7 cellular contexts compared by ENCODE assay signal in genomic region chr3:51456159-51456558, GRCh38. TPM values are rescaled to one million over a fixed set of nuclear protein-coding genes. Genes with fewer than 3 reads are reported as not detected.
DNase-seq lines count a peak whose midpoint lies in the region; ATAC-seq and TF ChIP-seq lines count a peak whose summit lies in the region.
"Not testable (repeated sequence)": the region's sequence is repeated elsewhere in the genome, so short reads cannot be mapped to it uniquely, and the experiment has no call there.

No MANE protein-coding gene starts in this region.

- not testable (repeated sequence) for H3K27me3 Mint-ChIP-seq in CD4-positive, alpha-beta T cell; WTC11 (ENCODE audit: low read depth)

- TF ChIP-seq POLR2A in Peyer's patch (IDR thresholded peaks at IDR 0.05) = not testable (repeated sequence)

- H3K27ac ChIP-seq in CD4-positive, alpha-beta T cell (ENCODE audit: low read depth, low read length); Peyer's patch; colonic mucosa: not testable (repeated sequence)

- H3K36me3 Mint-ChIP-seq in CD4-positive, alpha-beta T cell (ENCODE audit: low read depth) = peaks cover 62% of the 10 kb centered on the region
- peaks cover 61% of the 10 kb centered on the region for H3K36me3 Mint-ChIP-seq in WTC11

- H3K27ac Mint-ChIP-seq in CD4-positive, alpha-beta T cell; WTC11: not testable (repeated sequence)

- H3K27me3 ChIP-seq in CD4-positive, alpha-beta T cell (ENCODE audit: control insufficient read depth, insufficient read depth, low read length); Peyer's patch; colonic mucosa: not testable (repeated sequence)

- not testable (repeated sequence) for H3K4me1 ChIP-seq in Peyer's patch; colonic mucosa; mucosa of descending colon (ENCODE audit: low read depth)

- not testable (repeated sequence) for TF ChIP-seq CTCF in CD4-positive, alpha-beta T cell (IDR thresholded peaks at IDR 0.05); Peyer's patch (IDR thresholded peaks at IDR 0.05); WTC11 (IDR thresholded peaks at IDR 0.05); colonic mucosa (IDR thresholded peaks at IDR 0.05); mucosa of descending colon (IDR thresholded peaks at IDR 0.05)

- intact Hi-C loops in CD4-positive, alpha-beta T cell (cut with DNase I, micrococcal nuclease); colonic mucosa (cut with DNase I); mucosa of descending colon (cut with DNase I, micrococcal nuclease): not testable (repeated sequence)

- POLR2A ChIA-PET in CD4-positive, alpha-beta T cell (lab: Charles Lee); WTC11 (lab: Charles Lee): not testable (repeated sequence)

- not testable (repeated sequence) for H3K9me3 ChIP-seq in CD4-positive, alpha-beta T cell (ENCODE audit: control insufficient read depth, low read length); Peyer's patch; colonic mucosa; mucosa of descending colon

- not testable (repeated sequence) for H3K36me3 ChIP-seq in Peyer's patch; colonic mucosa; mucosa of descending colon (ENCODE audit: low read depth)

- not testable (repeated sequence) for H3K4me3 Mint-ChIP-seq in CD4-positive, alpha-beta T cell; WTC11

- not testable (repeated sequence) for H3K4me3 ChIP-seq in Peyer's patch, colonic mucosa, mucosa of descending colon

- H3K9ac ChIP-seq in colonic mucosa (ENCODE audit: low read depth in 2 of 2, low read length in 2 of 2) = not testable (repeated sequence)

- peak in 8 of 10 experiments; percentile 1 to 35 (median 15) for DNase-seq in CD4-positive, alpha-beta T cell
- peak; percentile 67 for DNase-seq in HT-29 (ENCODE audit: low spot score)
- DNase-seq in Peyer's patch = peak in 2 of 3 donors; percentile 51 to 55
- DNase-seq in WTC11 (ENCODE audit: low spot score) = not testable (repeated sequence)
- DNase-seq in activated T-cell treated with anti-CD3 and anti-CD28 coated beads, Interleukin-2, amount 50 U/mL, for 1 hour = peak; percentile 21
- peak; percentile 62 for DNase-seq in colonic mucosa
- peak; percentile 61 to 77 (median 69) for DNase-seq in mucosa of descending colon

- not testable (repeated sequence) for ATAC-seq in CD4-positive, alpha-beta T cell (ENCODE audit: poor library complexity); WTC11; mucosa of descending colon

- H3K4me1 Mint-ChIP-seq in CD4-positive, alpha-beta T cell (ENCODE audit: low read depth) = peaks cover 29% of the 10 kb centered on the region
- not testable (repeated sequence) for H3K4me1 Mint-ChIP-seq in WTC11

- not testable (repeated sequence) for H3K9me3 Mint-ChIP-seq in CD4-positive, alpha-beta T cell
- H3K9me3 Mint-ChIP-seq in WTC11 = peaks cover 39% of the 10 kb centered on the region

- CTCF ChIA-PET in CD4-positive, alpha-beta T cell (lab: Charles Lee) = not testable (repeated sequence)
- CTCF ChIA-PET in WTC11 (lab: Charles Lee) = interaction anchor here (0.6 kb wide), 1 partner anchor 19 kb away, joined by 3 read pairs; no protein-coding TSS in a partner anchor

TF ChIP-seq in WTC11, 78 proteins besides CTCF, POLR2A, EP300 and RAD21:
- TF ChIP-seq GABPB1 (CRISPR knock-in tag; IDR thresholded peaks at IDR 0.05) = 0 out of 2 replicates have a peak, but pooled peaks have one; percentile 16
TF ChIP-seq in WTC11: peak in this region for 1; not testable (repeated sequence) for 77.

RNA-seq across cellular contexts. Expression of gene DCAF1, which starts 43.7 kb away (rescaled TPM):
- 10 to 100 TPM; 18.9 to 19.2 TPM for total RNA-seq in CD4-positive, alpha-beta T cell
- total RNA-seq in HT-29 (2014; rRNA removed; shearing (Covaris generic)) = 10.6 and 12.2 TPM in 2 replicates
- total RNA-seq in Peyer's patch = 10 to 100 TPM; 12.6 to 31.4 (median 17.5) TPM
- 22.7 to 23.2 TPM (median 22.9 TPM) in 3 replicates for total RNA-seq in WTC11 (2021)
- 10 to 100 TPM; 18.8 to 23.9 TPM for total RNA-seq in colonic mucosa
- total RNA-seq in mucosa of descending colon = 10 to 100 TPM; 18.0 to 26.0 (median 18.8) TPM
